1 cellular context compared by ENCODE assay signal in genomic region chr10:70487824-70488223, GRCh38.
TF ChIP-seq lines count a peak whose summit lies in the region.

No MANE protein-coding gene starts in this region.

TF ChIP-seq in IMR-90, 13 proteins besides CTCF, POLR2A, EP300 and RAD21 (continued from another document):
- TF ChIP-seq BHLHE40 (IDR thresholded peaks at IDR 0.05; ENCODE audit: low read depth, low read length) (no peak), RFX5 (IDR thresholded peaks at IDR 0.05; ENCODE audit: low read depth, low read length) (no peak), CHD1 (IDR thresholded peaks at IDR 0.05; ENCODE audit: low read depth, low read length) (no peak), CEBPB (IDR thresholded peaks at IDR 0.05; ENCODE audit: low read depth, low read length) (no peak)
